ENCODE assay signal across 11 cellular contexts in the genomic region with DNA sequence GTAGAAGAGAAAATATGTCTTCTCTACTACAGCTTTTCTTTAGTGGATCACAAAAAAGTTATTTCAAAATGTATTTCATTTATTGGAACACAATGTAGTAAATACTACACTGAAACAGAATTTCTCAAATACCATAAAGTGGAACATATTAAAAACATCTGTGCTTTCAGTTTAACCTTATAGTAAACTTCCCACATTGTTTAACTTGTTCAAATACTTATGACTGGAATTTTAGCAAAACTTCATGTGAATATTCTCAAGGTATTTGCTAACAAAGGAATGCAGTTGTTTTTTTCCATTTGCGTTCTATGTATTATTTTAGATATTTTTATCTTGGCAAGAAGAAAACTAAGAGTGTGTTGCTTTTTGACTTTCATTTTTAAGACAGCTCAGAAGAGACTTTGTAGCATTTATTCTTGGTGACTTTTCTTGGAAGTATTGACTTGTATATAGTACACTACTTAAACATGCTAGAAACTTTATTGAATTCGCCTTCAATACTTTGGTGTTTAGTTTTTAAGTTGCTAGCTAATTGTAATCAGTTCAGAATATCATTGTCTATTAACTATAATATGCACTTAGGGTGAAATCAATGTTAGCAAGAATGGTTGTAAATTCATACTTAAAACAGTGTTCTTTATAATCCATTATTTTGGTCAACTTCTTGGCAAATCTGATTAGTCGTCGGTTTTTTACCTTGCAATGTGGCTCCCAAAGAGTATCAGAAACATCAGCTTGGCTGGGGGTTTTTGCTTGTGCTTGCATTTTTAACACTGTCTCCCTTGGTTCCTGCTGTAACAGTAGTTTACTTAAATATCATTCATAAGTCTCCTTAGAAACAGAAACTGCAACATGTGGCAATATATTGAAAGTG. TPM values are rescaled to one million over a fixed set of nuclear protein-coding genes. Genes with fewer than 3 reads are reported as not detected.
DNase-seq lines count a peak whose midpoint lies in the region; ATAC-seq and TF ChIP-seq lines count a peak whose summit lies in the region.
"Had no signal": no experiment of that assay in that cellular context is flagged by ENCODE, and none has a peak within 500 bp of the region (broad histone marks: within the 10 kb centered on the region; RNA-seq: fewer than 3 reads in every experiment).

No MANE protein-coding gene starts in this region.

- H3K27ac ChIP-seq in endodermal cell (ENCODE audit: low read depth, low read length) (no peak overlapping the region), subcutaneous abdominal adipose tissue (ENCODE audit: low read depth, low read length) (peak overlapping the region; percentile 8)

- H3K4me1 ChIP-seq in endodermal cell (ENCODE audit: control insufficient read depth, insufficient read depth, low read length) (peaks cover 8% of the 10 kb centered on the region), subcutaneous abdominal adipose tissue (ENCODE audit: control insufficient read depth in 5 of 5, insufficient read depth in 5 of 5, low read length in 5 of 5) (peaks cover 2 to 83% (median 62%) of the 10 kb centered on the region in 5 donors)

- H3K27ac Mint-ChIP-seq in endodermal cell: peak overlapping the region; percentile 13

- H3K36me3 Mint-ChIP-seq in endodermal cell (ENCODE audit: low read depth): no peaks in the 10 kb centered on the region

- 88 to 100% methylated on average over 2 to 4 of the region's 4 CpGs for WGBS in endodermal cell (ENCODE audit: insufficient coverage in 1 of 2, insufficient read length in 1 of 2), 2 experiments

- ATAC-seq in GM18868 (IDR thresholded peaks at IDR 0.05; ENCODE audit: unreplicated experiment) (peak; percentile 32), HG03521 (IDR thresholded peaks at IDR 0.05; ENCODE audit: unreplicated experiment) (peak; percentile 40)
- ATAC-seq: right cardiac atrium had no signal

- no peak overlapping the region for H3K4me3 Mint-ChIP-seq in endodermal cell

- H3K9me3 ChIP-seq in endodermal cell (ENCODE audit: control insufficient read depth, low read length) (no peaks in the 10 kb centered on the region), subcutaneous abdominal adipose tissue (ENCODE audit: control insufficient read depth in 5 of 5, low read length in 5 of 5) (no peaks in the 10 kb centered on the region)

- no peaks in the 10 kb centered on the region for H3K27me3 Mint-ChIP-seq in endodermal cell (ENCODE audit: insufficient read depth)

- H3K9ac ChIP-seq in endodermal cell (ENCODE audit: extremely low read depth, low read length, poor library complexity, severe bottlenecking) (no peak overlapping the region), subcutaneous abdominal adipose tissue (ENCODE audit: low read length in 5 of 5) (peak overlapping the region in 2 of 5 donors; percentile 46 to 47)

- H3K27me3 ChIP-seq in endodermal cell (ENCODE audit: control insufficient read depth, insufficient read depth, low read length, poor library complexity, severe bottlenecking) (no peaks in the 10 kb centered on the region), subcutaneous abdominal adipose tissue (ENCODE audit: control insufficient read depth in 5 of 5, insufficient read depth in 4 of 5, low read length in 5 of 5) (no peaks in the 10 kb centered on the region)

- H3K4me3 ChIP-seq in endodermal cell (ENCODE audit: low read length) (no peak overlapping the region), subcutaneous abdominal adipose tissue (ENCODE audit: low read depth in 1 of 5, low read length in 5 of 5) (peak overlapping the region in 3 of 5 donors; percentile 18 to 33 (median 31))

- no peak for TF ChIP-seq CTCF in endodermal cell (conservative IDR thresholded peaks at IDR 0.05)

- H3K9me3 Mint-ChIP-seq in endodermal cell: no peaks in the 10 kb centered on the region

- H3K4me1 Mint-ChIP-seq in endodermal cell: peaks cover 60% of the 10 kb centered on the region

- no peak for DNase-seq in endodermal cell
- DNase-seq in activated effector memory CD4-positive, alpha-beta T cell treated with Interleukin-2 at 50 U/mL for 16 hours: no peak
- no peak for DNase-seq in stimulated activated CD8-positive, alpha-beta memory T cell treated with anti-CD3 and anti-CD28 coated beads, Interleukin-4, amount 100 ng/mL, for 48 hours
- no peak for DNase-seq in inferior parietal cortex (ENCODE audit: extremely low spot score)
- no peak for DNase-seq in SIG-M5 treated with dmso at 0.1 percent for 504 hours (lab: John Stamatoyannopoulos, UW; ENCODE audit: unreplicated experiment)
- DNase-seq: cerebellar nuclear complex; right cardiac atrium; stimulated activated naive CD4-positive, alpha-beta T cell had no signal

- H3K36me3 ChIP-seq in endodermal cell (ENCODE audit: control insufficient read depth, insufficient read depth, low read length) (peaks cover 55% of the 10 kb centered on the region), subcutaneous abdominal adipose tissue (ENCODE audit: control insufficient read depth in 5 of 5, insufficient read depth in 5 of 5, low read length in 5 of 5) (no peaks in the 10 kb centered on the region)

RNA-seq across cellular contexts. Expression of gene RHOBTB3, which starts 5.0 kb away (rescaled TPM):
- total RNA-seq in endodermal cell: 100 to 1,000 TPM; 432 to 444 TPM
- 116 TPM for polyA plus RNA-seq in endodermal cell (2013, experiment 1 of 2)
- 147 TPM for polyA plus RNA-seq in endodermal cell (2013, experiment 2 of 2)

RNA-seq across cellular contexts. Expression of gene SPATA9, which starts 43.4 kb away (rescaled TPM):
- 1 to 10 TPM in 1 of 2 donors, under 1 TPM in 1; 0.70 to 2.0 TPM for total RNA-seq in endodermal cell
- 0.36 TPM for polyA plus RNA-seq in endodermal cell (2013, experiment 1 of 2)
- polyA plus RNA-seq in endodermal cell (2013, experiment 2 of 2): 0.33 TPM
